1 cellular context compared by ENCODE assay signal in genomic region chr3:10509325-10509724, GRCh38.
TF ChIP-seq lines count a peak whose summit lies in the region.

No MANE protein-coding gene starts in this region.

TF ChIP-seq in liver, 16 proteins besides CTCF, POLR2A, EP300 and RAD21 (continued from another document):
- TF ChIP-seq, protein P1, sequence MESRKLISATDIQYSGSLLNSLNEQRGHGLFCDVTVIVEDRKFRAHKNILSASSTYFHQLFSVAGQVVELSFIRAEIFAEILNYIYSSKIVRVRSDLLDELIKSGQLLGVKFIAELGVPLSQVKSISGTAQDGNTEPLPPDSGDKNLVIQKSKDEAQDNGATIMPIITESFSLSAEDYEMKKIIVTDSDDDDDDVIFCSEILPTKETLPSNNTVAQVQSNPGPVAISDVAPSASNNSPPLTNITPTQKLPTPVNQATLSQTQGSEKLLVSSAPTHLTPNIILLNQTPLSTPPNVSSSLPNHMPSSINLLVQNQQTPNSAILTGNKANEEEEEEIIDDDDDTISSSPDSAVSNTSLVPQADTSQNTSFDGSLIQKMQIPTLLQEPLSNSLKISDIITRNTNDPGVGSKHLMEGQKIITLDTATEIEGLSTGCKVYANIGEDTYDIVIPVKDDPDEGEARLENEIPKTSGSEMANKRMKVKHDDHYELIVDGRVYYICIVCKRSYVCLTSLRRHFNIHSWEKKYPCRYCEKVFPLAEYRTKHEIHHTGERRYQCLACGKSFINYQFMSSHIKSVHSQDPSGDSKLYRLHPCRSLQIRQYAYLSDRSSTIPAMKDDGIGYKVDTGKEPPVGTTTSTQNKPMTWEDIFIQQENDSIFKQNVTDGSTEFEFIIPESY (IDR thresholded peaks at IDR 0.05) = no peak
- TF ChIP-seq EGR1 (IDR thresholded peaks at IDR 0.05; ENCODE audit: low read depth in 2 of 2) (no peak), JUND (IDR thresholded peaks at IDR 0.05) (no peak), YY1 (IDR thresholded peaks at IDR 0.05) (no peak), GABPA (IDR thresholded peaks at IDR 0.05 in 1 of 2, conservative IDR thresholded peaks at IDR 0.05 in 1 of 2) (no peak), MAX (IDR thresholded peaks at IDR 0.05) (no peak), FOXA1 (IDR thresholded peaks at IDR 0.05) (no peak), NR2F2 (IDR thresholded peaks at IDR 0.05) (no peak), HNF4A (conservative IDR thresholded peaks at IDR 0.05) (no peak), FOXA2 (IDR thresholded peaks at IDR 0.05) (no peak), ATF3 (IDR thresholded peaks at IDR 0.05) (no peak), SP1 (IDR thresholded peaks at IDR 0.05) (no peak), HNF4G (IDR thresholded peaks at IDR 0.05) (no peak)
